In genomic region chr11:65370659-65371049, GRCh38 we compare ENCODE assay signal across 2 cellular contexts.
TF ChIP-seq lines count a peak whose summit lies in the region.

No MANE protein-coding gene starts in this region.

TF ChIP-seq in SK-N-SH, 30 proteins besides CTCF, POLR2A, EP300 and RAD21 (continued from another document):
- TF ChIP-seq GATA2 (CRISPR knock-in tag; IDR thresholded peaks at IDR 0.05) (no peak), TEAD4 (IDR thresholded peaks at IDR 0.05; ENCODE audit: borderline replicate concordance, insufficient read depth) (no peak), SMC3 (IDR thresholded peaks at IDR 0.05; ENCODE audit: low read depth, low read length) (no peak), MEF2A (IDR thresholded peaks at IDR 0.05; ENCODE audit: borderline replicate concordance, low read depth) (no peak), MAX (IDR thresholded peaks at IDR 0.05; ENCODE audit: low read depth) (no peak), FOSL2 (IDR thresholded peaks at IDR 0.05; ENCODE audit: borderline replicate concordance, low read depth) (no peak), PBX3 (IDR thresholded peaks at IDR 0.05) (no peak), EZH2phosphoT487 (IDR thresholded peaks at IDR 0.05; ENCODE audit: borderline replicate concordance, low read depth) (no peak), FOXJ3 (CRISPR knock-in tag; IDR thresholded peaks at IDR 0.05) (no peak), RCOR1 (IDR thresholded peaks at IDR 0.05; ENCODE audit: low read length) (no peak)

TF ChIP-seq in SK-N-SH treated with all-trans-retinoic acid at 6 μM for 48 hours, 23 proteins besides CTCF, POLR2A, EP300 and RAD21 (continued from another document):
- TF ChIP-seq TSHZ2 (CRISPR knock-in tag; IDR thresholded peaks at IDR 0.05) (no peak), ESRRG (CRISPR knock-in tag; IDR thresholded peaks at IDR 0.05) (no peak)
